Comparison of ENCODE assay signal across 1 cellular context in genomic region chr17:48047741-48048320, GRCh38.
TF ChIP-seq lines count a peak whose summit lies in the region.

No MANE protein-coding gene starts in this region.

TF ChIP-seq in K562, 482 proteins besides CTCF, POLR2A, EP300 and RAD21 (continued from another document and continues in another):
- TF ChIP-seq TRIM24 (IDR thresholded peaks at IDR 0.05), result peak in 1 of 2 experiments; percentile 57; a peak in 1 of 4 replicates
- TF ChIP-seq HDAC1 (IDR thresholded peaks at IDR 0.05), result peak in 1 of 2 experiments; percentile 83; a peak in 2 of 4 replicates
- TF ChIP-seq CHD2 (IDR thresholded peaks at IDR 0.05; ENCODE audit: low read depth, low read length), result peak; percentile 82
- no peak for TF ChIP-seq ETS2 (tag; IDR thresholded peaks at IDR 0.05; ENCODE audit: borderline replicate concordance, poor library complexity, severe bottlenecking)
- TF ChIP-seq CEBPG (CRISPR knock-in tag; IDR thresholded peaks at IDR 0.05), result peak; percentile 38; the same call in 1 of the 2 replicates
- no peak for TF ChIP-seq CEBPG (tag; conservative IDR thresholded peaks at IDR 0.05 in 1 of 2, IDR thresholded peaks at IDR 0.05 in 1 of 2)
- 0 out of 4 replicates have a peak, but pooled peaks have one; percentile 33 to 60 for TF ChIP-seq MLX (CRISPR knock-in tag; conservative IDR thresholded peaks at IDR 0.05)
- peak; percentile 93 for TF ChIP-seq MAFG (tag; conservative IDR thresholded peaks at IDR 0.05)
- TF ChIP-seq SAP30 (IDR thresholded peaks at IDR 0.05; ENCODE audit: borderline replicate concordance, insufficient read depth, low read depth, low read length, poor library complexity, severe bottlenecking), result peak; percentile 53
- peak; percentile 71 for TF ChIP-seq SMAD1 (IDR thresholded peaks at IDR 0.05; ENCODE audit: low read depth, low read length, partially characterized antibody)
- peak; percentile 68; the same call in 1 of the 2 replicates for TF ChIP-seq NCOA1 (IDR thresholded peaks at IDR 0.05; ENCODE audit: low read depth)
- no peak for TF ChIP-seq FUS (optimal IDR thresholded peaks at IDR 0.05; ENCODE audit: low read depth, low read length)
- peak; percentile 81 to 94; a peak in 3 of 4 replicates for TF ChIP-seq MLLT1 (IDR thresholded peaks at IDR 0.05)
- TF ChIP-seq MYNN (IDR thresholded peaks at IDR 0.05), result peak; percentile 44; the same call in 1 of the 2 replicates
- no peak for TF ChIP-seq MYNN (CRISPR knock-in tag; IDR thresholded peaks at IDR 0.05)
- TF ChIP-seq ZBTB9 (CRISPR knock-in tag; IDR thresholded peaks at IDR 0.05), result peak; percentile 89
- peak; percentile 92 for TF ChIP-seq KDM5B (IDR thresholded peaks at IDR 0.05; ENCODE audit: insufficient replicate concordance, low read depth, low read length)
- peak; percentile 59; the same call in 1 of the 2 replicates for TF ChIP-seq ZNF311 (CRISPR knock-in tag; IDR thresholded peaks at IDR 0.05)
- TF ChIP-seq RB1 (IDR thresholded peaks at IDR 0.05; ENCODE audit: low read depth), result peak; percentile 69; the same call in 1 of the 2 replicates
- TF ChIP-seq MEF2D (tag; conservative IDR thresholded peaks at IDR 0.05; ENCODE audit: low read depth), result peak; percentile 53; the same call in 1 of the 2 replicates
- TF ChIP-seq HEY1 (CRISPR knock-in tag; IDR thresholded peaks at IDR 0.05; ENCODE audit: borderline replicate concordance), result no peak
- no peak for TF ChIP-seq ARHGAP35 (IDR thresholded peaks at IDR 0.05; ENCODE audit: partially characterized antibody)
- peak; percentile 87 for TF ChIP-seq SMAD4 (CRISPR knock-in tag; conservative IDR thresholded peaks at IDR 0.05)
- peak; percentile 77 for TF ChIP-seq ZNF583 (CRISPR knock-in tag; IDR thresholded peaks at IDR 0.05)
- TF ChIP-seq ZBTB1 (CRISPR knock-in tag; IDR thresholded peaks at IDR 0.05; ENCODE audit: borderline replicate concordance, low read depth), result peak; percentile 88
- peak; percentile 64; the same call in 1 of the 2 replicates for TF ChIP-seq ZBTB2 (IDR thresholded peaks at IDR 0.05)
- TF ChIP-seq NKRF (IDR thresholded peaks at IDR 0.05; ENCODE audit: borderline replicate concordance), result peak; percentile 84; the same call in 1 of the 2 replicates
- TF ChIP-seq KAT7 (CRISPR knock-in tag; IDR thresholded peaks at IDR 0.05; ENCODE audit: borderline replicate concordance), result peak; percentile 11
- no peak for TF ChIP-seq HMBOX1 (IDR thresholded peaks at IDR 0.05)
- TF ChIP-seq HDAC2 (IDR thresholded peaks at IDR 0.05), result peak; percentile 83
- peak; percentile 81 for TF ChIP-seq USF2 (CRISPR knock-in tag; IDR thresholded peaks at IDR 0.05)
- TF ChIP-seq ZNF197 (CRISPR knock-in tag; IDR thresholded peaks at IDR 0.05; ENCODE audit: low read depth), result peak; percentile 43; the same call in 1 of the 2 replicates
- no peak for TF ChIP-seq PURB (CRISPR knock-in tag; IDR thresholded peaks at IDR 0.05; ENCODE audit: low read depth)
- peak; percentile 74; the same call in 1 of the 2 replicates for TF ChIP-seq SMAD3 (CRISPR knock-in tag; conservative IDR thresholded peaks at IDR 0.05)
- no peak for TF ChIP-seq SRSF9 (IDR thresholded peaks at IDR 0.05; ENCODE audit: borderline replicate concordance, low read depth, low read length)
- TF ChIP-seq CHD7 (IDR thresholded peaks at IDR 0.05; ENCODE audit: low read depth, low read length), result no peak
